Comparison of ENCODE assay signal across 5 cellular contexts in the genomic region with DNA sequence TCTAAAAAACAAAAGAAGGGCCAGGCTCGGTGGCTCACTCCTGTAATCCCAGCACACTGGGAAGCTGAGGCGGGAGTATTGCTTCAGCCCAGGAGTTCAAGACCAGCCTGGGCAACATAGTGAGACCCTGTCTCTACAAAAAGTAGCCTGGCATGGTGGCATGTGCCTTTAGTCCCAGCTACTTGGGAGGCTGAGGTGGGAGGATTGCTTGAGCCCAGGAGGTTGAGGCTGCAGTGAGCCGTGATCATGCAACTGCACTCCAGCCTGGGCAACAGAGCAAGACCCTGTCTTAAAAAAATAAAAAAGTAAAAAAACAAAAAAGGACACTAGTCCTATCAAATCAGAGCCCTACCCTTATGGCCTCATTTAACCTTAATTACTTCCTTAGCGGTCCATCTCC. TPM values are rescaled to one million over a fixed set of nuclear protein-coding genes. Genes with fewer than 3 reads are reported as not detected.
"Had no signal": no experiment of that assay in that cellular context is flagged by ENCODE, and none has a peak within 500 bp of the region (broad histone marks: within the 10 kb centered on the region; RNA-seq: fewer than 3 reads in every experiment).

No MANE protein-coding gene starts in this region.

RNA-seq across cellular contexts. Expression of a gene that starts 11.7 kb away (rescaled TPM):
- total RNA-seq: GM23248, H4, H7, HT-29, IMR-90 had no signal
- polyA plus RNA-seq: GM23248, IMR-90 had no signal
